In genomic region chr13:79306650-79307049, GRCh38 we compare ENCODE assay signal across 29 cellular contexts.
"Had no signal": no experiment of that assay in that cellular context is flagged by ENCODE, and none has a peak within 500 bp of the region (broad histone marks: within the 10 kb centered on the region; RNA-seq: fewer than 3 reads in every experiment).

No MANE protein-coding gene starts in this region.

- ATAC-seq: activated CD8-positive, alpha-beta T cell treated with anti-CD3 and anti-CD28 coated beads for 36 hours; body of pancreas; esophagus mucosa had no signal

- H3K9me3 ChIP-seq: body of pancreas had no signal

- H3K36me3 Mint-ChIP-seq: activated naive CD8-positive, alpha-beta T cell had no signal

- H3K27ac Mint-ChIP-seq: activated CD4-positive, alpha-beta T cell treated with anti-CD3 and anti-CD28 coated beads, Interleukin-2, amount 10 ng/mL, durations not matched to agents 7 days and 5 days; activated CD8-positive, alpha-beta T cell treated with anti-CD3 and anti-CD28 coated beads for 36 hours; activated naive CD8-positive, alpha-beta T cell; dendritic cell treated with granulocyte-macrophage colony-stimulating factor and Interleukin-4, amounts not matched to agents 40 ng/mL and 50 ng/mL, for 4 days; endodermal cell had no signal

- H3K4me3 ChIP-seq: body of pancreas, cardiac muscle cell, coronary artery, dorsolateral prefrontal cortex had no signal

- H3K27me3 Mint-ChIP-seq: activated naive CD8-positive, alpha-beta T cell; dendritic cell treated with granulocyte-macrophage colony-stimulating factor and Interleukin-4, amounts not matched to agents 40 ng/mL and 50 ng/mL, for 4 days had no signal

- H3K27ac ChIP-seq: body of pancreas, cardiac muscle cell, coronary artery had no signal

- H3K4me3 Mint-ChIP-seq: activated CD4-positive, alpha-beta T cell treated with anti-CD3 and anti-CD28 coated beads, Interleukin-2, amount 10 ng/mL, durations not matched to agents 7 days and 5 days; activated CD8-positive, alpha-beta T cell treated with anti-CD3 and anti-CD28 coated beads for 36 hours; activated naive CD8-positive, alpha-beta T cell; activated T-cell treated with anti-CD3 and anti-CD28 coated beads, Interleukin-2, amount 50 U/mL, for 4 hours; dendritic cell treated with granulocyte-macrophage colony-stimulating factor and Interleukin-4, amounts not matched to agents 40 ng/mL and 50 ng/mL, for 4 days; endodermal cell had no signal

- H3K36me3 ChIP-seq: cardiac muscle cell had no signal

- DNase-seq: activated CD4-positive, alpha-beta T cell treated with anti-CD3 and anti-CD28 coated beads for 4 hours; activated CD4-positive, alpha-beta T cell treated with anti-CD3 and anti-CD28 coated beads, Interleukin-2, amount 10 ng/mL, durations not matched to agents 7 days and 5 days; activated CD4-positive, alpha-beta T cell treated with anti-CD3 and anti-CD28 coated beads, Interleukin-2, amount 50 U/mL, for 4 hours; activated CD4-positive, CD25-positive, alpha-beta regulatory T cell; activated CD4-positive, CD25-positive, alpha-beta regulatory T cell treated with anti-CD3 and anti-CD28 coated beads, Interleukin-2, amount 50 U/mL, for 72 hours; activated CD8-positive, alpha-beta memory T cell treated with anti-CD3 and anti-CD28 coated beads for 24 hours; activated CD8-positive, alpha-beta T cell treated with anti-CD3 and anti-CD28 coated beads for 36 hours; activated effector memory CD4-positive, alpha-beta T cell treated with Interleukin-2 at 50 U/mL for 16 hours; activated gamma-delta T cell treated with Interleukin-2 at 50 U/mL for 16 hours; activated naive CD4-positive, alpha-beta T cell treated with anti-CD3 and anti-CD28 coated beads, Interleukin-2, amount 50 U/mL, for 16 hours; activated naive CD4-positive, alpha-beta T cell treated with Interleukin-2 at 50 U/mL for 16 hours; activated T-cell treated with anti-CD3 and anti-CD28 coated beads, Interleukin-2, amount 50 U/mL, for 4 hours; amniotic stem cell; aorta; body of pancreas; central memory CD4-positive, alpha-beta T cell; dorsolateral prefrontal cortex; effector memory CD4-positive, alpha-beta T cell; endodermal cell; foreskin fibroblast; head of caudate nucleus; hippocampal formation; T-helper 2 cell had no signal

- H3K4me1 Mint-ChIP-seq: activated CD4-positive, alpha-beta T cell treated with anti-CD3 and anti-CD28 coated beads, Interleukin-2, amount 10 ng/mL, durations not matched to agents 7 days and 5 days had no signal

- FAIRE-seq: frontal cortex had no signal

- H3K27me3 ChIP-seq: body of pancreas, cardiac muscle cell, dorsolateral prefrontal cortex had no signal

- H3K9me3 Mint-ChIP-seq: activated CD4-positive, alpha-beta T cell treated with anti-CD3 and anti-CD28 coated beads, Interleukin-2, amount 10 ng/mL, durations not matched to agents 7 days and 5 days; activated CD8-positive, alpha-beta T cell treated with anti-CD3 and anti-CD28 coated beads for 36 hours; activated T-cell treated with anti-CD3 and anti-CD28 coated beads, Interleukin-2, amount 50 U/mL, for 4 hours had no signal
